ENCODE assay signal across 8 cellular contexts in genomic region chr7:2634265-2635145, GRCh38. TPM values are rescaled to one million over a fixed set of nuclear protein-coding genes. Genes with fewer than 3 reads are reported as not detected.
DNase-seq lines count a peak whose midpoint lies in the region; ATAC-seq and TF ChIP-seq lines count a peak whose summit lies in the region.

No MANE protein-coding gene starts in this region.

- no peak for TF ChIP-seq RAD21 in neural cell (conservative IDR thresholded peaks at IDR 0.05)

- no peaks in the 10 kb centered on the region for H3K9me2 ChIP-seq in neural cell (ENCODE audit: insufficient read depth, low read length)

- peak overlapping the region; percentile 82 to 87 for H3K27ac Mint-ChIP-seq in effector memory CD8-positive, alpha-beta T cell

- H3K27me3 Mint-ChIP-seq in effector memory CD8-positive, alpha-beta T cell, result no peaks in the 10 kb centered on the region

- no peaks in the 10 kb centered on the region for H3F3A ChIP-seq in neural cell (ENCODE audit: insufficient read depth, low read length, poor library complexity, severe bottlenecking)

- H3K27me3 ChIP-seq in BLaER1, result no peaks in the 10 kb centered on the region
- H3K27me3 ChIP-seq in OCI-LY3 (ENCODE audit: low read depth, low read length), result no peaks in the 10 kb centered on the region
- H3K27me3 ChIP-seq in neural cell (ENCODE audit: insufficient read depth, low read depth, low read length), result no peaks in the 10 kb centered on the region

- TF ChIP-seq CTCF in OCI-LY3 (IDR thresholded peaks at IDR 0.05; ENCODE audit: low read depth, low read length) (no peak), neural cell (IDR thresholded peaks at IDR 0.05; ENCODE audit: poor library complexity, severe bottlenecking) (no peak)

- no peaks in the 10 kb centered on the region; the same call in 1 of the 2 replicates for H3K79me2 ChIP-seq in OCI-LY3 (ENCODE audit: low read length)
- H3K79me2 ChIP-seq in neural cell (replicated peaks; ENCODE audit: insufficient read depth, low read length), result peaks cover 67% of the 10 kb centered on the region

- peak overlapping the region; percentile 97 for H3K27ac ChIP-seq in BLaER1
- H3K27ac ChIP-seq in OCI-LY3 (ENCODE audit: low read length), result no peak overlapping the region
- H3K27ac ChIP-seq in neural cell (ENCODE audit: low read length), result peak overlapping the region; percentile 78

- peaks cover 26 to 28% of the 10 kb centered on the region in 2 donors for H3K4me1 Mint-ChIP-seq in effector memory CD8-positive, alpha-beta T cell (ENCODE audit: low read depth in 2 of 2)

- H2AFZ ChIP-seq in OCI-LY3 (ENCODE audit: low read depth, low read length), result no peak overlapping the region
- no peak overlapping the region for H2AFZ ChIP-seq in neural cell (ENCODE audit: low read depth, low read length)

- peak overlapping the region; percentile 98 for H3K9ac ChIP-seq in BLaER1
- H3K9ac ChIP-seq in OCI-LY3 (ENCODE audit: low read length), result no peak overlapping the region
- H3K9ac ChIP-seq in neural cell (ENCODE audit: low read length), result peak overlapping the region; percentile 97

- H3K9me3 Mint-ChIP-seq in effector memory CD8-positive, alpha-beta T cell, result no peaks in the 10 kb centered on the region

- H3K36me3 ChIP-seq in BLaER1 (peaks cover 39% of the 10 kb centered on the region), OCI-LY3 (replicated peaks; ENCODE audit: low read depth, low read length) (no peaks in the 10 kb centered on the region), neural cell (ENCODE audit: insufficient read depth, low read length) (no peaks in the 10 kb centered on the region)

- no peaks in the 10 kb centered on the region for H3K9me3 ChIP-seq in BLaER1
- H3K9me3 ChIP-seq in OCI-LY3 (ENCODE audit: insufficient read depth, low read length), result no peaks in the 10 kb centered on the region
- no peaks in the 10 kb centered on the region for H3K9me3 ChIP-seq in neural cell (ENCODE audit: low read length)

- peaks cover 3% of the 10 kb centered on the region for H3K36me3 Mint-ChIP-seq in effector memory CD8-positive, alpha-beta T cell (ENCODE audit: insufficient read depth)

- H3K4me3 Mint-ChIP-seq in effector memory CD8-positive, alpha-beta T cell, result peak overlapping the region; percentile 91 to 94

- H3K4me2 ChIP-seq in BLaER1 (peak overlapping the region; percentile 97), OCI-LY3 (ENCODE audit: low read length) (0 out of 2 replicates have a peak overlapping the region, but pooled peaks have one; percentile 84), neural cell (ENCODE audit: low read length) (peak overlapping the region; percentile 60)

- ATAC-seq in effector memory CD8-positive, alpha-beta T cell (replicated peaks), result no peak
- no peak for ATAC-seq in HG03354 (IDR thresholded peaks at IDR 0.05; ENCODE audit: poor library complexity, severe bottlenecking, unreplicated experiment)
- no peak for ATAC-seq in GM21717 (IDR thresholded peaks at IDR 0.05; ENCODE audit: unreplicated experiment)
- ATAC-seq in HG02623 (IDR thresholded peaks at IDR 0.05; ENCODE audit: unreplicated experiment), result no peak

- H4K20me1 ChIP-seq in BLaER1 (peaks cover 75% of the 10 kb centered on the region), OCI-LY3 (ENCODE audit: insufficient read depth, low read length) (peaks cover 12% of the 10 kb centered on the region; the same call in 1 of the 2 replicates), neural cell (ENCODE audit: insufficient read depth) (peaks cover 67% of the 10 kb centered on the region)

- DNase-seq in effector memory CD8-positive, alpha-beta T cell, result no peak
- no peak for DNase-seq in stimulated activated CD4-positive, alpha-beta T cell treated with anti-CD3 and anti-CD28 coated beads, Interleukin-2, amount 100 ng/mL, for 24 hours

- H3K4me3 ChIP-seq in BLaER1, result peak overlapping the region; percentile 98
- no peak overlapping the region for H3K4me3 ChIP-seq in OCI-LY3 (ENCODE audit: low read length)
- peak overlapping the region; percentile 93 for H3K4me3 ChIP-seq in neural cell (ENCODE audit: low read length)

- TF ChIP-seq EP300 in neural cell (conservative IDR thresholded peaks at IDR 0.05; ENCODE audit: poor library complexity, severe bottlenecking), result no peak

- H3K4me1 ChIP-seq in BLaER1 (peaks cover 77% of the 10 kb centered on the region), OCI-LY3 (ENCODE audit: low read length) (peaks cover 25% of the 10 kb centered on the region)

TF ChIP-seq in neural cell, 6 proteins besides CTCF, POLR2A, EP300 and RAD21:
- TF ChIP-seq EZH2 (IDR thresholded peaks at IDR 0.05; ENCODE audit: borderline replicate concordance, insufficient read depth, low read length, poor library complexity, severe bottlenecking) (no peak), SMC3 (conservative IDR thresholded peaks at IDR 0.05; ENCODE audit: poor library complexity) (no peak), MXI1 (conservative IDR thresholded peaks at IDR 0.05; ENCODE audit: poor library complexity, severe bottlenecking) (no peak), TAF1 (IDR thresholded peaks at IDR 0.05; ENCODE audit: low read depth) (no peak), REST (IDR thresholded peaks at IDR 0.05; ENCODE audit: borderline replicate concordance) (no peak), POLR2AphosphoS5 (IDR thresholded peaks at IDR 0.05) (no peak)

RNA-seq across cellular contexts. Expression of gene TTYH3, which starts 2.7 kb away (rescaled TPM):
- 17.0 and 25.0 TPM in 2 replicates for polyA plus RNA-seq in neural cell
- polyA minus RNA-seq in neural cell, result 56.0 and 61.4 TPM in 2 replicates

RNA-seq across cellular contexts. Expression of gene AMZ1, which starts 53.5 kb away (rescaled TPM):
- not detected in 2 replicates for polyA plus RNA-seq in neural cell
- not detected in 2 replicates for polyA minus RNA-seq in neural cell
